ENCODE assay signal across 21 cellular contexts in the genomic region with DNA sequence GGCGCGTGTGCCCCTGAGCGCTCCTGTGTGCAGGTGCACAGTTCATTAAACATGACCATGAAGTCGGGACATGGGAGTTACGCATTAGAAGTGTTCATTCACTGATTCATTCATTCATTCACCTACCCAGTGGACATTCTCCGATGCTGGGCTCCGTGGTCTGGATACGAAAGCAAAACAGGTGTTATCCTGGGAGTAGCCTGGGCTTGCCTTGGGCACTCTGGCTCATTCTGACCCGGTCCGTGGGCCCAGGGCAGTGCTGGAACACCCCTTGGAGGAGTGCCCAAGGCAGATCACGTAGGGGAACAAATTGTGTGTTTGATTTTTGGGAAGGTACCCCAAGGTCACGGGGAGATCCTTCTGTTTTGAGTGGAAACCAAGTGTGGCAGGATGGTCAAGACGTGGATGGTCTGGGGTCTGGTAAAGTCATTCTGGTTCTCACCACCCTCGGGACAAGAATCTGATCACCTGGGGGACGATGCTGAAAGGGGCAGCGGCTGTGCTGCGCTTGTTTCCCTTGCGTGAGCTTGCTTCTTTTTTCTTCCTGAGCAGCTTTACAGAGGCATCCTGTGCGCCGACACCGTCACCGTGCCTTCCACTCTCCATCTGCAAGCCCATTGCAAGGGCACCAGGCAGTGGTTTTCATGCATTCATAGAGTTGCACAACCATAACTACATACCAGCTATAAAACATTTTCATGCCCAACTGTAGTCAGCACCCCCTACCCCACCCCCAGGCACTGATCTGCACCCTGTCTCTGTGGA. TPM values are rescaled to one million over a fixed set of nuclear protein-coding genes. Genes with fewer than 3 reads are reported as not detected.
A peak's percentile ranks its signal among the peaks of the same experiment; 100 is the strongest.
DNase-seq lines count a peak whose midpoint lies in the region; TF ChIP-seq lines count a peak whose summit lies in the region.
"Had no signal": no experiment of that assay in that cellular context is flagged by ENCODE, and none has a peak within 500 bp of the region (broad histone marks: within the 10 kb centered on the region; RNA-seq: fewer than 3 reads in every experiment).

No MANE protein-coding gene starts in this region.

- in situ Hi-C loops in G401 (cut with HindIII; ENCODE audit: low sequenced_read_pairs) = no loop called here

- peaks cover 24% of the 10 kb centered on the region for H3K79me2 ChIP-seq in osteoblast (ENCODE audit: insufficient read depth, low read length)

- no peaks in the 10 kb centered on the region for H3K36me3 ChIP-seq in left ventricle myocardium inferior
- no peaks in the 10 kb centered on the region for H3K36me3 ChIP-seq in ascending aorta
- no peaks in the 10 kb centered on the region for H3K36me3 ChIP-seq in osteoblast (ENCODE audit: insufficient read depth, low read length)
- H3K36me3 ChIP-seq: SJSA1, upper lobe of left lung had no signal

- H3K4me1 ChIP-seq in left ventricle myocardium inferior (no peaks in the 10 kb centered on the region), ascending aorta (no peaks in the 10 kb centered on the region), osteoblast (ENCODE audit: insufficient read depth, low read length) (no peaks in the 10 kb centered on the region)
- H3K4me1 ChIP-seq: SJSA1, upper lobe of left lung had no signal

- TF ChIP-seq CTCF in left ventricle myocardium inferior (IDR thresholded peaks at IDR 0.05; ENCODE audit: borderline replicate concordance) (no peak), ascending aorta (IDR thresholded peaks at IDR 0.05) (no peak), osteoblast (IDR thresholded peaks at IDR 0.05; ENCODE audit: extremely low read depth, low read depth, low read length) (no peak)

- no peak overlapping the region for H2AFZ ChIP-seq in osteoblast (ENCODE audit: low read length)

- DNase-seq in cardiac septum (ENCODE audit: low spot score) (peak; percentile 54), left ventricle myocardium inferior (no peak), ascending aorta (ENCODE audit: low spot score in 2 of 2) (peak; percentile 5 to 7), osteoblast (ENCODE audit: insufficient read length, low spot score, missing footprints) (peak; percentile 52), G401 (ENCODE audit: low spot score) (no peak), NCI-H187 treated with DMSO at 0.1 percent for 48 hours (lab: John Stamatoyannopoulos, UW) (no peak), AG08396 (ENCODE audit: low spot score) (no peak)
- DNase-seq: activated CD4-positive, alpha-beta T cell treated with anti-CD3 and anti-CD28 coated beads for 36 hours; activated naive CD8-positive, alpha-beta T cell treated with anti-CD3 and anti-CD28 coated beads for 36 hours; CD4-positive, CD25-positive, alpha-beta regulatory T cell; central memory CD4-positive, alpha-beta T cell; dermis blood vessel endothelial cell; left colon; mesenchymal stem cell; RPMI8226; small intestine; stimulated activated CD4-positive, alpha-beta T cell treated with anti-CD3 and anti-CD28 coated beads, Interleukin-1b, Interleukin-23, amount 100 ng/mL, for 48 hours had no signal

- peaks cover 27% of the 10 kb centered on the region for H3K9me3 ChIP-seq in left ventricle myocardium inferior (replicated peaks)
- peaks cover 11 to 12% of the 10 kb centered on the region in 2 donors for H3K9me3 ChIP-seq in ascending aorta
- no peaks in the 10 kb centered on the region for H3K9me3 ChIP-seq in osteoblast (ENCODE audit: low read depth, low read length)

- H3K27ac ChIP-seq in left ventricle myocardium inferior (replicated peaks) (no peak overlapping the region), ascending aorta (no peak overlapping the region), osteoblast (ENCODE audit: low read depth, low read length) (no peak overlapping the region)
- H3K27ac ChIP-seq: SJSA1, upper lobe of left lung had no signal

- intact Hi-C loops in cardiac septum (cut with DNase I) = no loop called here
- intact Hi-C loops in left ventricle myocardium inferior (cut with micrococcal nuclease) = no loop called here
- intact Hi-C loops in ascending aorta (cut with DNase I) = no loop called here

- no peaks in the 10 kb centered on the region for H4K20me1 ChIP-seq in osteoblast (ENCODE audit: insufficient read depth, low read length)

- peaks cover 10% of the 10 kb centered on the region for H3K27me3 ChIP-seq in left ventricle myocardium inferior (ENCODE audit: low read depth)
- H3K27me3 ChIP-seq in ascending aorta = no peaks in the 10 kb centered on the region
- peaks cover 4% of the 10 kb centered on the region for H3K27me3 ChIP-seq in osteoblast (ENCODE audit: insufficient read depth, low read length)
- H3K27me3 ChIP-seq: SJSA1, upper lobe of left lung had no signal

- H3K4me3 ChIP-seq in left ventricle myocardium inferior (no peak overlapping the region), ascending aorta (no peak overlapping the region), osteoblast (ENCODE audit: insufficient read depth, low read length) (no peak overlapping the region)
- H3K4me3 ChIP-seq: GM12878, SJSA1, upper lobe of left lung had no signal

- no peak overlapping the region for H3K4me2 ChIP-seq in osteoblast (ENCODE audit: insufficient read depth, low read length)

RNA-seq across cellular contexts. Expression of gene ELFN1, which starts 10.1 kb away (rescaled TPM):
- total RNA-seq in cardiac septum (7.4 TPM), left ventricle myocardium inferior (10.5 TPM), ascending aorta (7.3 TPM), osteoblast (12.7 and 14.1 TPM in 2 replicates)
- 7.6 and 22.2 TPM in 2 replicates for total RNA-seq in G401 (2014; rRNA removed; shearing (Covaris generic))
- total RNA-seq: CD4-positive, CD25-positive, alpha-beta regulatory T cell; GM12878; LHCN-M2; SJSA1 had no signal

Comparison
In these comparisons a context has a peak if more than half of its experiments do, and no peak if none do; other contexts are left out.
1. DNase-seq: peak in cardiac septum (single experiment), ascending aorta (2 of 2) and osteoblast (single experiment); none in left ventricle myocardium inferior (single experiment), G401 (single experiment), NCI-H187 treated with DMSO at 0.1 percent for 48 hours (single experiment) and AG08396 (single experiment).